In genomic region chr10:7583626-7584025, GRCh38 we compare ENCODE assay signal across 14 cellular contexts.
DNase-seq lines count a peak whose midpoint lies in the region; ATAC-seq and TF ChIP-seq lines count a peak whose summit lies in the region.
"Had no signal": no experiment of that assay in that cellular context is flagged by ENCODE, and none has a peak within 500 bp of the region (broad histone marks: within the 10 kb centered on the region; RNA-seq: fewer than 3 reads in every experiment).

No MANE protein-coding gene starts in this region.

- H2BK120ac ChIP-seq in H9 (ENCODE audit: low read depth, low read length, poor library complexity, severe bottlenecking), result no peak overlapping the region

- no peak overlapping the region for H3K4me2 ChIP-seq in H9 (ENCODE audit: insufficient read depth, insufficient read length, low read length)
- H3K4me2 ChIP-seq: BLaER1 had no signal

- H2BK5ac ChIP-seq in H9 (ENCODE audit: insufficient read length, low read length), result no peak overlapping the region

- H3K4ac ChIP-seq in H9 (ENCODE audit: low read depth, low read length), result no peak overlapping the region

- H4K5ac ChIP-seq in H9 (ENCODE audit: insufficient read length, low read depth, low read length), result no peak overlapping the region

- no peaks in the 10 kb centered on the region for H3K23me2 ChIP-seq in H9 (ENCODE audit: insufficient read length, low read depth, low read length, poor library complexity, severe bottlenecking)

- H4K20me1 ChIP-seq in H9 (ENCODE audit: control insufficient read depth, insufficient read depth, insufficient read length), result no peaks in the 10 kb centered on the region
- H4K20me1 ChIP-seq: BLaER1 had no signal

- H3K27ac Mint-ChIP-seq in endothelial cell (ENCODE audit: unreplicated experiment) (no peak overlapping the region), H9 (no peak overlapping the region)

- TF ChIP-seq CTCF in endothelial cell (IDR thresholded peaks at IDR 0.05; ENCODE audit: unreplicated experiment) (no peak), H9 (conservative IDR thresholded peaks at IDR 0.05) (no peak)

- H3K79me1 ChIP-seq in H9 (ENCODE audit: insufficient read depth, low read depth, low read length, poor library complexity, severe bottlenecking), result no peaks in the 10 kb centered on the region

- peak; percentile 62 for DNase-seq in Right ventricle myocardium superior
- no peak for DNase-seq in cardiac septum (ENCODE audit: low spot score)
- peak; percentile 61 for DNase-seq in left cardiac atrium
- DNase-seq in endothelial cell (ENCODE audit: low spot score), result no peak
- no peak for DNase-seq in H9
- DNase-seq: 8988T; AML-193; Caco-2; CD8-positive, alpha-beta memory T cell; DND-41 had no signal

- H3K56ac ChIP-seq in H9 (ENCODE audit: insufficient read length, low read depth, low read length), result no peak overlapping the region

- H4K8ac ChIP-seq in H9 (replicated peaks; ENCODE audit: insufficient read length, low read depth, low read length), result no peak overlapping the region

- H2BK12ac ChIP-seq in H9 (ENCODE audit: insufficient read length, low read depth, low read length), result no peak overlapping the region

- no peak overlapping the region for H2AFZ ChIP-seq in H9 (ENCODE audit: low read length)

- no peak overlapping the region for H3K18ac ChIP-seq in H9 (ENCODE audit: insufficient read length, low read depth, low read length)

- H3K36me3 ChIP-seq in muscle layer of colon (ENCODE audit: insufficient read depth, low read length), result peaks cover 34% of the 10 kb centered on the region
- H3K36me3 ChIP-seq: BLaER1 had no signal

- H3K4me1 ChIP-seq in muscle layer of colon (ENCODE audit: insufficient read depth, low read length) (no peaks in the 10 kb centered on the region), H9 (ENCODE audit: insufficient read depth, low read length) (peaks cover 5% of the 10 kb centered on the region)
- H3K4me1 ChIP-seq: BLaER1, Caco-2 had no signal

- H3K9me3 Mint-ChIP-seq in endothelial cell (ENCODE audit: unreplicated experiment), result no peaks in the 10 kb centered on the region
- H3K9me3 Mint-ChIP-seq in H9, result no peaks in the 10 kb centered on the region
- H3K9me3 Mint-ChIP-seq: CD8-positive, alpha-beta memory T cell had no signal

- no peak overlapping the region for H4K91ac ChIP-seq in H9 (ENCODE audit: insufficient read length, low read depth, low read length)

- H3K4me3 ChIP-seq in muscle layer of colon (ENCODE audit: low read depth in 1 of 2, low read length in 2 of 2), result no peak overlapping the region
- H3K4me3 ChIP-seq: BLaER1 had no signal

- no peak overlapping the region for H3K14ac ChIP-seq in H9 (ENCODE audit: insufficient read depth, low read length)

- intact Hi-C loops in Right ventricle myocardium superior (cut with DNase I), result no loop called here
- intact Hi-C loops in cardiac septum (cut with DNase I), result no loop called here
- intact Hi-C loops in left cardiac atrium (cut with DNase I), result no loop called here

- H2BK20ac ChIP-seq in H9 (ENCODE audit: low read depth, low read length, poor library complexity, severe bottlenecking), result no peak overlapping the region

- H3T11ph ChIP-seq in H9 (ENCODE audit: low read length), result no peak overlapping the region

- H3K36me3 Mint-ChIP-seq in endothelial cell (ENCODE audit: low read depth, unreplicated experiment) (no peaks in the 10 kb centered on the region), H9 (ENCODE audit: insufficient read depth in 1 of 3, low read depth in 3 of 3) (no peaks in the 10 kb centered on the region)
- H3K36me3 Mint-ChIP-seq: CD8-positive, alpha-beta memory T cell had no signal

- H2BK15ac ChIP-seq in H9 (ENCODE audit: low read depth, low read length), result no peak overlapping the region

- H3K9ac ChIP-seq in muscle layer of colon (ENCODE audit: low read length) (no peak overlapping the region), H9 (ENCODE audit: extremely low read depth, insufficient read length, low read length) (no peak overlapping the region)
- H3K9ac ChIP-seq: BLaER1 had no signal

- H3K27me3 Mint-ChIP-seq in endothelial cell (ENCODE audit: unreplicated experiment) (peaks cover 2% of the 10 kb centered on the region), H9 (ENCODE audit: low read depth) (no peaks in the 10 kb centered on the region)

- ATAC-seq in Right ventricle myocardium superior (ENCODE audit: poor library complexity) (peak; percentile 94), left cardiac atrium (peak; percentile 93 to 95), GM19463 (IDR thresholded peaks at IDR 0.05; ENCODE audit: unreplicated experiment) (no peak)

- H3K27me3 ChIP-seq in muscle layer of colon (ENCODE audit: control insufficient read depth in 1 of 2, insufficient read depth in 2 of 2, low read length in 2 of 2) (no peaks in the 10 kb centered on the region), H9 (ENCODE audit: insufficient read depth, low read length) (no peaks in the 10 kb centered on the region)
- H3K27me3 ChIP-seq: BLaER1 had no signal

- H3K27ac ChIP-seq in muscle layer of colon (ENCODE audit: low read depth, low read length), result peak overlapping the region; percentile 14
- no peak overlapping the region for H3K27ac ChIP-seq in H9 (ENCODE audit: insufficient read length, low read depth, low read length)
- H3K27ac ChIP-seq: BLaER1, HL-60 had no signal

- no peak overlapping the region for H3K23ac ChIP-seq in H9 (ENCODE audit: insufficient read length, low read depth, low read length)

- H3K4me3 Mint-ChIP-seq in endothelial cell (ENCODE audit: unreplicated experiment), result no peak overlapping the region
- H3K4me3 Mint-ChIP-seq in H9, result no peak overlapping the region; a peak in 1 of 5 replicates
- H3K4me3 Mint-ChIP-seq: CD8-positive, alpha-beta memory T cell had no signal

- no peak overlapping the region for H2AK5ac ChIP-seq in H9 (ENCODE audit: insufficient read length, low read length)

- H3K4me1 Mint-ChIP-seq in endothelial cell (ENCODE audit: unreplicated experiment) (no peaks in the 10 kb centered on the region), H9 (peaks cover 4 to 5% of the 10 kb centered on the region in 2 experiments)

- no peaks in the 10 kb centered on the region for H3K9me3 ChIP-seq in muscle layer of colon (ENCODE audit: low read length)
- H3K9me3 ChIP-seq in H9 (ENCODE audit: control insufficient read depth, low read depth, low read length), result no peaks in the 10 kb centered on the region
- H3K9me3 ChIP-seq: BLaER1, Caco-2 had no signal

- whole genome bisulfite sequencing in H9 (ENCODE audit: extremely low coverage, insufficient read length, low lambda C conversion rate), result no CpG with 5 or more reads among the region's 3 CpGs

- H3K79me2 ChIP-seq in H9 (ENCODE audit: insufficient read depth, low read length), result no peaks in the 10 kb centered on the region

Comparison
In these comparisons a context has a peak if more than half of its experiments do, and no peak if none do; other contexts are left out.
1. DNase-seq: peak in Right ventricle myocardium superior (single experiment) and left cardiac atrium (single experiment); none in cardiac septum (single experiment), endothelial cell (single experiment) and H9 (single experiment).